ENCODE assay signal across 14 cellular contexts in genomic region chr5:89043676-89044075, GRCh38.
DNase-seq lines count a peak whose midpoint lies in the region; ATAC-seq, FAIRE-seq and TF ChIP-seq lines count a peak whose summit lies in the region.
"Had no signal": no experiment of that assay in that cellular context is flagged by ENCODE, and none has a peak within 500 bp of the region (broad histone marks: within the 10 kb centered on the region; RNA-seq: fewer than 3 reads in every experiment).

No MANE protein-coding gene starts in this region.

- DNase-seq in foreskin fibroblast (peak; percentile 30 to 36), NCI-H187 treated with DMSO at 0.1 percent for 48 hours (lab: John Stamatoyannopoulos, UW) (no peak), D721Med (ENCODE audit: insufficient read length, low spot score) (no peak), NCI-H2196 (lab: John Stamatoyannopoulos, UW; ENCODE audit: unreplicated experiment) (no peak), EL (no peak)
- DNase-seq: Caco-2; NCI-H1092; stimulated activated CD4-positive, alpha-beta T cell treated with anti-CD3 and anti-CD28 coated beads, Interleukin-2, amount 100 ng/mL, for 48 hours; upper lobe of right lung had no signal

- TF ChIP-seq CTCF in foreskin fibroblast (IDR thresholded peaks at IDR 0.05; ENCODE audit: low read depth, low read length): no peak
- no peak for TF ChIP-seq CTCF in D721Med (IDR thresholded peaks at IDR 0.05; ENCODE audit: insufficient read depth, missing control alignments)

- FAIRE-seq in D721Med (lab: Jason Lieb, UNC): no peak
- FAIRE-seq: colon had no signal

- ATAC-seq in GM18511 (IDR thresholded peaks at IDR 0.05; ENCODE audit: unreplicated experiment): peak; percentile 88
- peak; percentile 87 for ATAC-seq in GM21619 (IDR thresholded peaks at IDR 0.05; ENCODE audit: unreplicated experiment)
- peak; percentile 63 for ATAC-seq in HG03571 (IDR thresholded peaks at IDR 0.05; ENCODE audit: unreplicated experiment)
- ATAC-seq: upper lobe of right lung had no signal

- no peak overlapping the region for H3K4me3 ChIP-seq in foreskin fibroblast (ENCODE audit: low read depth in 1 of 2, low read length in 2 of 2)
- H3K4me3 ChIP-seq: SJCRH30, upper lobe of right lung had no signal

Comparison
In these comparisons a context has a peak if more than half of its experiments do, and no peak if none do; other contexts are left out.
1. DNase-seq: peak in foreskin fibroblast (2 of 2); none in NCI-H187 treated with DMSO at 0.1 percent for 48 hours (single experiment), D721Med (single experiment), NCI-H2196 (single experiment) and EL (single experiment).
2. Peak in every context shown above with its lines, with median percentiles within 50 percentile points of each other: ATAC-seq.